In the genomic region with DNA sequence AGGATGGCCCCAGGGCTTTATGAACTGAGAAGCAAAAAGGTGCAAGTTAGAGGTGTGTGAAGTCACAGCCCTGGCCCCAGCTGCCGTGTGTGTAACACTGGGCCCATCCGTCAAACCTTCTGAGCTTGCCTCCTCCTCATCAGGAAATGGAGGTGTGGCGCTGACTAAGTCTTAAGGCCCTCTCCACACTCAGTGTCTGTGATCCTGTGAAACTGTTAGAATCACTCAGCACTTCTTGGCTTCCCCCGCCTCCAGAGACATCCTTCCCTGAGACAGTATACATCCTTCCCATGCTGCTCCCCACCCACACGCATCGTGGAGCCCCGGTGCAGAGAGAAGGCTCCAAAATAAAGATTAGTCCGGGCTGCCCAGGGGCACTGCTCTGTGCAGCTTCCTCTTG, we compare ENCODE assay signal across 8 cellular contexts. TPM values are rescaled to one million over a fixed set of nuclear protein-coding genes. Genes with fewer than 3 reads are reported as not detected.
DNase-seq lines count a peak whose midpoint lies in the region; ATAC-seq and TF ChIP-seq lines count a peak whose summit lies in the region.

No MANE protein-coding gene starts in this region.

- DNase-seq in activated gamma-delta T cell treated with Interleukin-2 at 50 U/mL for 16 hours (peak; percentile 14), activated gamma-delta T cell (lab: John Stamatoyannopoulos, UW) (no peak), left kidney (ENCODE audit: low read depth, low spot score) (peak; percentile 57), type B pancreatic cell (ENCODE audit: extremely low spot score, unreplicated experiment) (no peak), SW 1271 (lab: John Stamatoyannopoulos, UW) (no peak)
- peak; percentile 48 for DNase-seq in activated T-helper 1 cell treated with anti-CD3 and anti-CD28 coated beads, Interleukin-12 subunit alpha, Interleukin-12 subunit beta, Interleukin-2, Interleukin-4 antibody, amounts not matched to agents 30 ng/mL and 10 ng/mL and 1 ng/mL, durations not matched to agents 14 hours and 24 hours and 36 hours (ENCODE audit: low spot score)

- peak overlapping the region; percentile 21 for H3K4me3 Mint-ChIP-seq in activated T-helper 1 cell treated with anti-CD3 and anti-CD28 coated beads, Interleukin-12 subunit alpha, Interleukin-12 subunit beta, Interleukin-2, Interleukin-4 antibody, amounts not matched to agents 30 ng/mL and 10 ng/mL and 1 ng/mL, durations not matched to agents 14 hours and 24 hours and 36 hours
- H3K4me3 Mint-ChIP-seq in type B pancreatic cell: no peak overlapping the region

- peaks cover 40% of the 10 kb centered on the region for H3K4me1 Mint-ChIP-seq in activated T-helper 1 cell treated with anti-CD3 and anti-CD28 coated beads, Interleukin-12 subunit alpha, Interleukin-12 subunit beta, Interleukin-2, Interleukin-4 antibody, amounts not matched to agents 30 ng/mL and 10 ng/mL and 1 ng/mL, durations not matched to agents 14 hours and 24 hours and 36 hours (ENCODE audit: low read depth)
- peaks cover 39% of the 10 kb centered on the region for H3K4me1 Mint-ChIP-seq in type B pancreatic cell (ENCODE audit: unreplicated experiment)

- peaks cover 8% of the 10 kb centered on the region for H3K36me3 Mint-ChIP-seq in activated T-helper 1 cell treated with anti-CD3 and anti-CD28 coated beads, Interleukin-12 subunit alpha, Interleukin-12 subunit beta, Interleukin-2, Interleukin-4 antibody, amounts not matched to agents 30 ng/mL and 10 ng/mL and 1 ng/mL, durations not matched to agents 14 hours and 24 hours and 36 hours (ENCODE audit: low read depth)
- no peaks in the 10 kb centered on the region for H3K36me3 Mint-ChIP-seq in type B pancreatic cell

- no peaks in the 10 kb centered on the region for H3K27me3 Mint-ChIP-seq in activated T-helper 1 cell treated with anti-CD3 and anti-CD28 coated beads, Interleukin-12 subunit alpha, Interleukin-12 subunit beta, Interleukin-2, Interleukin-4 antibody, amounts not matched to agents 30 ng/mL and 10 ng/mL and 1 ng/mL, durations not matched to agents 14 hours and 24 hours and 36 hours (ENCODE audit: insufficient read depth)
- H3K27me3 Mint-ChIP-seq in type B pancreatic cell: no peaks in the 10 kb centered on the region

- intact Hi-C loops in activated T-helper 1 cell treated with anti-CD3 and anti-CD28 coated beads, Interleukin-12 subunit alpha, Interleukin-12 subunit beta, Interleukin-2, Interleukin-4 antibody, amounts not matched to agents 30 ng/mL and 10 ng/mL and 1 ng/mL, durations not matched to agents 14 hours and 24 hours and 36 hours (cut with micrococcal nuclease): loop anchor here (5.0 kb wide), 3 partner anchors 33 to 118 kb away; partner anchors contain the start of gene LRP8

- no peak for TF ChIP-seq CTCF in type B pancreatic cell (conservative IDR thresholded peaks at IDR 0.05)

- no peak for ATAC-seq in GM19455 (IDR thresholded peaks at IDR 0.05; ENCODE audit: unreplicated experiment)
- no peak for ATAC-seq in GM19023 (IDR thresholded peaks at IDR 0.05; ENCODE audit: unreplicated experiment)

- H3K27ac Mint-ChIP-seq in activated T-helper 1 cell treated with anti-CD3 and anti-CD28 coated beads, Interleukin-12 subunit alpha, Interleukin-12 subunit beta, Interleukin-2, Interleukin-4 antibody, amounts not matched to agents 30 ng/mL and 10 ng/mL and 1 ng/mL, durations not matched to agents 14 hours and 24 hours and 36 hours: peak overlapping the region; percentile 70
- H3K27ac Mint-ChIP-seq in type B pancreatic cell: peak overlapping the region; percentile 61

- no peaks in the 10 kb centered on the region for H3K9me3 Mint-ChIP-seq in activated T-helper 1 cell treated with anti-CD3 and anti-CD28 coated beads, Interleukin-12 subunit alpha, Interleukin-12 subunit beta, Interleukin-2, Interleukin-4 antibody, amounts not matched to agents 30 ng/mL and 10 ng/mL and 1 ng/mL, durations not matched to agents 14 hours and 24 hours and 36 hours
- no peaks in the 10 kb centered on the region for H3K9me3 Mint-ChIP-seq in type B pancreatic cell

RNA-seq across cellular contexts. Expression of gene LRP8, which starts 33.3 kb away (rescaled TPM):
- 78.8 and 87.4 TPM in 2 replicates for total RNA-seq in activated T-helper 1 cell treated with anti-CD3 and anti-CD28 coated beads, Interleukin-12 subunit alpha, Interleukin-12 subunit beta, Interleukin-2, Interleukin-4 antibody, amounts not matched to agents 30 ng/mL and 10 ng/mL and 1 ng/mL, durations not matched to agents 14 hours and 24 hours and 36 hours
- total RNA-seq in type B pancreatic cell (ENCODE audit: low replicate concordance): 7.1 and 16.5 TPM in 2 replicates

RNA-seq across cellular contexts. Expression of gene MAGOH, which starts 56.2 kb away (rescaled TPM):
- 104 TPM in 2 replicates for total RNA-seq in activated T-helper 1 cell treated with anti-CD3 and anti-CD28 coated beads, Interleukin-12 subunit alpha, Interleukin-12 subunit beta, Interleukin-2, Interleukin-4 antibody, amounts not matched to agents 30 ng/mL and 10 ng/mL and 1 ng/mL, durations not matched to agents 14 hours and 24 hours and 36 hours
- 50.4 and 55.0 TPM in 2 replicates for total RNA-seq in type B pancreatic cell (ENCODE audit: low replicate concordance)

Comparison
In these comparisons a context has a peak if more than half of its experiments do, and no peak if none do; other contexts are left out.
1. DNase-seq: peak in activated gamma-delta T cell treated with Interleukin-2 at 50 U/mL for 16 hours (single experiment), activated T-helper 1 cell treated with anti-CD3 and anti-CD28 coated beads, Interleukin-12 subunit alpha, Interleukin-12 subunit beta, Interleukin-2, Interleukin-4 antibody, amounts not matched to agents 30 ng/mL and 10 ng/mL and 1 ng/mL, durations not matched to agents 14 hours and 24 hours and 36 hours (single experiment) and left kidney (single experiment); none in activated gamma-delta T cell (single experiment), type B pancreatic cell (single experiment) and SW 1271 (0 of 2).